ENCODE assay signal across 8 cellular contexts in the genomic region with DNA sequence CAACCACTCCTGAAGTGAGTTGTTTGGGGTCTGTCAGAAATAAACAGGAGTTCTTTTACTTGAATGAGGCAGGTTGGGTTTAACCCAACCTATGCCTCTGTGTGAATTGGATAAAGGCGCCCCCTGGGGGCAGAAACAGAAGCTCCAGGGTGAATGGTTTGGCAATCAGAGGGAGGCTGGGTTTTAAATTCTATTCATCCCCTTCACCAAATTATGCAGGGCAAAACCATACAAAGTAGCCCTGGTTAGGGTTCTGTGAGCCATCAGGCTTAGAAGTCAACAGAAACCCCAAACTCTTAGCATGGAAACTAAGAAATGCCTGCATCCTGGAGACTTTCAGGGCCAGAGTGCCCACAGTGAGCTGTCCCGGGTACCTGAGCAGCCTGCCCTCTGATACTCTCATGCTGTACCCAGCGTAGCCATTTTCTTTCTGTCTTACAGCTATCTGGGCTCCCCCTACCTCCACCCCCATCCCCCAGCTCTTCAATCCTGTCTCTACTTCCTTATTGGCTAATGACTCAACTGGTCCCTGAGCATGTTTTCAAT.
DNase-seq lines count a peak whose midpoint lies in the region; TF ChIP-seq lines count a peak whose summit lies in the region.

No MANE protein-coding gene starts in this region.

- no TSS peak for BruUV-seq in OCI-LY7 (replicated peaks; lab: Mats Ljungman, UMichigan)

- H3K27me3 ChIP-seq in cardiac muscle cell = no peaks in the 10 kb centered on the region

- peak; percentile 65 for TF ChIP-seq CTCF in GM12874 (IDR thresholded peaks at IDR 0.05; ENCODE audit: insufficient read depth, low read depth, low read length)
- peak; percentile 90 for TF ChIP-seq CTCF in OCI-LY7 (conservative IDR thresholded peaks at IDR 0.05; ENCODE audit: low read length)
- peak; percentile 61 for TF ChIP-seq CTCF in cardiac muscle cell (IDR thresholded peaks at IDR 0.05; ENCODE audit: low read depth, low read length)

- H3K4me1 ChIP-seq in OCI-LY7 (ENCODE audit: insufficient read depth, low read length, poor library complexity, severe bottlenecking) (no peaks in the 10 kb centered on the region), cardiac muscle cell (ENCODE audit: low read depth) (no peaks in the 10 kb centered on the region)

- no peak overlapping the region for H2AFZ ChIP-seq in OCI-LY7 (ENCODE audit: low read length)

- CTCF ChIA-PET in OCI-LY7 (lab: Charles Lee; ENCODE audit: unreplicated experiment) = no interaction called here

- H3K36me3 ChIP-seq in OCI-LY7 (ENCODE audit: insufficient read depth, low read length) (no peaks in the 10 kb centered on the region), cardiac muscle cell (no peaks in the 10 kb centered on the region)

- H3K9me3 ChIP-seq in OCI-LY7 (ENCODE audit: low read length) (no peaks in the 10 kb centered on the region), cardiac muscle cell (ENCODE audit: low read depth) (no peaks in the 10 kb centered on the region)

- POLR2A ChIA-PET in OCI-LY7 (lab: Charles Lee) = interaction anchor here (1.5 kb wide), 1 partner anchor 13 kb away, joined by 3 read pairs; no protein-coding TSS in a partner anchor

- no peak overlapping the region for H3K4me2 ChIP-seq in OCI-LY7 (ENCODE audit: low read length)

- H3K79me2 ChIP-seq in OCI-LY7 (ENCODE audit: insufficient read depth, low read depth, low read length) = no peaks in the 10 kb centered on the region

- no peaks in the 10 kb centered on the region for H4K20me1 ChIP-seq in OCI-LY7 (ENCODE audit: insufficient read depth, low read length)

- H3K9me2 ChIP-seq in OCI-LY7 (ENCODE audit: insufficient read depth, low read length) = no peaks in the 10 kb centered on the region

- H3K4me3 ChIP-seq in OCI-LY7 (ENCODE audit: low read depth, low read length, poor library complexity, severe bottlenecking) (no peak overlapping the region), cardiac muscle cell (no peak overlapping the region)

- intact Hi-C loops in OCI-LY7 (cut with micrococcal nuclease; ENCODE audit: unreplicated experiment) = loop anchor here (1.0 to 2.0 kb wide), 3 partner anchors 33 to 153 kb away; no protein-coding TSS in a partner anchor

- DNase-seq in HCEC 1CT (peak; percentile 23), OCI-LY7 (ENCODE audit: low spot score) (peak; percentile 59), activated T-helper 1 cell treated with Interleukin-2 at 50 U/mL for 16 hours (ENCODE audit: low read depth) (peak; percentile 37), cardiac muscle cell (ENCODE audit: low read depth in 1 of 2, low spot score in 1 of 2) (peak; percentile 19 to 39), NCI-H2107 treated with DMSO at 0.1 percent for 48 hours (lab: John Stamatoyannopoulos, UW; ENCODE audit: unreplicated experiment) (no peak), NCI-H128 (lab: John Stamatoyannopoulos, UW; ENCODE audit: unreplicated experiment) (no peak)
- peak; percentile 73 for DNase-seq in stimulated activated CD4-positive, alpha-beta T cell treated with anti-CD3 and anti-CD28 coated beads, Interleukin-12 subunit alpha, Interleukin-12 subunit beta, amount 100 ng/mL, for 4 hours

- H3K27ac ChIP-seq in OCI-LY7 (ENCODE audit: low read depth, low read length, poor library complexity, severe bottlenecking) (no peak overlapping the region), cardiac muscle cell (no peak overlapping the region)

Comparison
In these comparisons a context has a peak if more than half of its experiments do, and no peak if none do; other contexts are left out.
1. DNase-seq: peak in HCEC 1CT (single experiment), OCI-LY7 (single experiment), activated T-helper 1 cell treated with Interleukin-2 at 50 U/mL for 16 hours (single experiment), cardiac muscle cell (2 of 2) and stimulated activated CD4-positive, alpha-beta T cell treated with anti-CD3 and anti-CD28 coated beads, Interleukin-12 subunit alpha, Interleukin-12 subunit beta, amount 100 ng/mL, for 4 hours (single experiment); none in NCI-H2107 treated with DMSO at 0.1 percent for 48 hours (single experiment) and NCI-H128 (single experiment).
2. Peak in every context shown above with its lines, with median percentiles within 50 percentile points of each other: CTCF ChIP-seq.